ENCODE assay signal across 22 cellular contexts in genomic region chr19:29546583-29547190, GRCh38. TPM values are rescaled to one million over a fixed set of nuclear protein-coding genes. Genes with fewer than 3 reads are reported as not detected.
"Had no signal": no experiment of that assay in that cellular context is flagged by ENCODE, and none has a peak within 500 bp of the region (broad histone marks: within the 10 kb centered on the region; RNA-seq: fewer than 3 reads in every experiment).

No MANE protein-coding gene starts in this region.

- H3K4me1 ChIP-seq: heart left ventricle, left lung had no signal

- H3K4me3 Mint-ChIP-seq: memory B cell, neural crest cell had no signal

- H3K36me3 Mint-ChIP-seq: memory B cell had no signal

- H3K4me3 ChIP-seq: cardiac muscle cell, coronary artery, heart left ventricle, left lung, ovary had no signal

- H3K4me1 Mint-ChIP-seq: memory B cell, neural crest cell had no signal

- ATAC-seq: heart left ventricle, left lung had no signal

- H3K27ac Mint-ChIP-seq: memory B cell had no signal

- FAIRE-seq: endothelial cell of umbilical vein, frontal cortex, islet of Langerhans had no signal

- H3K27ac ChIP-seq: cardiac muscle cell, coronary artery, heart left ventricle, left lung, ovary had no signal

- H3K9me3 Mint-ChIP-seq: neural crest cell had no signal

- H3K27me3 ChIP-seq: cardiac muscle cell, ovary had no signal

- H3K9me3 ChIP-seq: heart left ventricle, left lung, ovary had no signal

- DNase-seq: activated CD4-positive, alpha-beta T cell treated with anti-CD3 and anti-CD28 coated beads for 1 hour; activated CD4-positive, alpha-beta T cell treated with anti-CD3 and anti-CD28 coated beads, Interleukin-2, amount 50 U/mL, for 48 hours; activated CD8-positive, alpha-beta memory T cell treated with anti-CD3 and anti-CD28 coated beads, Interleukin-2, amount 50 U/mL, for 4 hours; activated naive CD4-positive, alpha-beta T cell treated with Interleukin-2 at 50 U/mL for 16 hours; effector CD4-positive, alpha-beta T cell; retina; stimulated activated CD4-positive, alpha-beta T cell treated with anti-CD3 and anti-CD28 coated beads, Interleukin-1b, Interleukin-23, amount 100 ng/mL, for 48 hours; stimulated activated naive CD4-positive, alpha-beta T cell had no signal

- H3K36me3 ChIP-seq: cardiac muscle cell, heart left ventricle, left lung, ovary had no signal

RNA-seq across cellular contexts. Expression of gene VSTM2B, which starts 20.9 kb away (rescaled TPM):
- total RNA-seq: endothelial cell of umbilical vein; fibroblast of lung; heart left ventricle; left lung; T-helper 2 cell treated with Interferon-gamma antibody and Interleukin-4, amounts not matched to agents 100 ng/mL and 5 ng/mL, for 36 hours; ureter had no signal
- polyA plus RNA-seq: adipose tissue, cardiac muscle cell, endothelial cell of umbilical vein, fibroblast of lung, heart left ventricle, ovary had no signal
